In the genomic region with DNA sequence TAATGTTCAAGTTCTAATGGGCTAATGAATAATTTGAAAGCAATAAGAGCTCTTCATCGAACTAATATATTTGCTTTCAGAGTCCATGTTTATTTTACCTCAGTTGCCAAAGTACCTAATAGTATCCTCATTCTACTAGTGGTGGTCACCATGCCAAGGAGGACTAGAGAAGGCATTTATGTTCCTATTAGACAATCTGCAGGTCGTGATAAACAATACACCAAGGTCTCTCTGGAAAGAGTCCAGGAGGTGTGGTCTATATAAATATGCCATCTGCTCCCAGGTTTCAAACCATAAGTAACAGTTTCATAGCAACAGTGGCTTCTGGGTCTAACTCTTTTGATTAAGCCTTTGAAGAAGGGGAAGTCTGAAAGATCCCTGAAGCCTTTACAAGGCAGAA, we compare ENCODE assay signal across 1 cellular context.
TF ChIP-seq lines count a peak whose summit lies in the region.

No MANE protein-coding gene starts in this region.

TF ChIP-seq in HepG2, 621 proteins besides CTCF, POLR2A, EP300 and RAD21:
- TF ChIP-seq, protein P1, sequence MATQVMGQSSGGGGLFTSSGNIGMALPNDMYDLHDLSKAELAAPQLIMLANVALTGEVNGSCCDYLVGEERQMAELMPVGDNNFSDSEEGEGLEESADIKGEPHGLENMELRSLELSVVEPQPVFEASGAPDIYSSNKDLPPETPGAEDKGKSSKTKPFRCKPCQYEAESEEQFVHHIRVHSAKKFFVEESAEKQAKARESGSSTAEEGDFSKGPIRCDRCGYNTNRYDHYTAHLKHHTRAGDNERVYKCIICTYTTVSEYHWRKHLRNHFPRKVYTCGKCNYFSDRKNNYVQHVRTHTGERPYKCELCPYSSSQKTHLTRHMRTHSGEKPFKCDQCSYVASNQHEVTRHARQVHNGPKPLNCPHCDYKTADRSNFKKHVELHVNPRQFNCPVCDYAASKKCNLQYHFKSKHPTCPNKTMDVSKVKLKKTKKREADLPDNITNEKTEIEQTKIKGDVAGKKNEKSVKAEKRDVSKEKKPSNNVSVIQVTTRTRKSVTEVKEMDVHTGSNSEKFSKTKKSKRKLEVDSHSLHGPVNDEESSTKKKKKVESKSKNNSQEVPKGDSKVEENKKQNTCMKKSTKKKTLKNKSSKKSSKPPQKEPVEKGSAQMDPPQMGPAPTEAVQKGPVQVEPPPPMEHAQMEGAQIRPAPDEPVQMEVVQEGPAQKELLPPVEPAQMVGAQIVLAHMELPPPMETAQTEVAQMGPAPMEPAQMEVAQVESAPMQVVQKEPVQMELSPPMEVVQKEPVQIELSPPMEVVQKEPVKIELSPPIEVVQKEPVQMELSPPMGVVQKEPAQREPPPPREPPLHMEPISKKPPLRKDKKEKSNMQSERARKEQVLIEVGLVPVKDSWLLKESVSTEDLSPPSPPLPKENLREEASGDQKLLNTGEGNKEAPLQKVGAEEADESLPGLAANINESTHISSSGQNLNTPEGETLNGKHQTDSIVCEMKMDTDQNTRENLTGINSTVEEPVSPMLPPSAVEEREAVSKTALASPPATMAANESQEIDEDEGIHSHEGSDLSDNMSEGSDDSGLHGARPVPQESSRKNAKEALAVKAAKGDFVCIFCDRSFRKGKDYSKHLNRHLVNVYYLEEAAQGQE (IDR thresholded peaks at IDR 0.05; ENCODE audit: borderline replicate concordance in 1 of 2, low read depth in 1 of 2, low read length in 2 of 2), result no peak
- no peak for TF ChIP-seq NFE2L1 (CRISPR knock-in tag; IDR thresholded peaks at IDR 0.05; ENCODE audit: borderline replicate concordance)
- TF ChIP-seq KLF13 (CRISPR knock-in tag; IDR thresholded peaks at IDR 0.05), result no peak
- TF ChIP-seq DR1 (CRISPR knock-in tag; IDR thresholded peaks at IDR 0.05), result no peak
- TF ChIP-seq, protein P2, sequence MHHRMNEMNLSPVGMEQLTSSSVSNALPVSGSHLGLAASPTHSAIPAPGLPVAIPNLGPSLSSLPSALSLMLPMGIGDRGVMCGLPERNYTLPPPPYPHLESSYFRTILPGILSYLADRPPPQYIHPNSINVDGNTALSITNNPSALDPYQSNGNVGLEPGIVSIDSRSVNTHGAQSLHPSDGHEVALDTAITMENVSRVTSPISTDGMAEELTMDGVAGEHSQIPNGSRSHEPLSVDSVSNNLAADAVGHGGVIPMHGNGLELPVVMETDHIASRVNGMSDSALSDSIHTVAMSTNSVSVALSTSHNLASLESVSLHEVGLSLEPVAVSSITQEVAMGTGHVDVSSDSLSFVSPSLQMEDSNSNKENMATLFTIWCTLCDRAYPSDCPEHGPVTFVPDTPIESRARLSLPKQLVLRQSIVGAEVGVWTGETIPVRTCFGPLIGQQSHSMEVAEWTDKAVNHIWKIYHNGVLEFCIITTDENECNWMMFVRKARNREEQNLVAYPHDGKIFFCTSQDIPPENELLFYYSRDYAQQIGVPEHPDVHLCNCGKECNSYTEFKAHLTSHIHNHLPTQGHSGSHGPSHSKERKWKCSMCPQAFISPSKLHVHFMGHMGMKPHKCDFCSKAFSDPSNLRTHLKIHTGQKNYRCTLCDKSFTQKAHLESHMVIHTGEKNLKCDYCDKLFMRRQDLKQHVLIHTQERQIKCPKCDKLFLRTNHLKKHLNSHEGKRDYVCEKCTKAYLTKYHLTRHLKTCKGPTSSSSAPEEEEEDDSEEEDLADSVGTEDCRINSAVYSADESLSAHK (CRISPR knock-in tag; IDR thresholded peaks at IDR 0.05; ENCODE audit: borderline replicate concordance), result no peak
- no peak for TF ChIP-seq ZNF746 (CRISPR knock-in tag; IDR thresholded peaks at IDR 0.05)
- no peak for TF ChIP-seq HOXA7 (CRISPR knock-in tag; IDR thresholded peaks at IDR 0.05)
- no peak for TF ChIP-seq SAFB2 (CRISPR knock-in tag; IDR thresholded peaks at IDR 0.05; ENCODE audit: borderline replicate concordance, low read depth)
